ENCODE assay signal across 14 cellular contexts in the genomic region with DNA sequence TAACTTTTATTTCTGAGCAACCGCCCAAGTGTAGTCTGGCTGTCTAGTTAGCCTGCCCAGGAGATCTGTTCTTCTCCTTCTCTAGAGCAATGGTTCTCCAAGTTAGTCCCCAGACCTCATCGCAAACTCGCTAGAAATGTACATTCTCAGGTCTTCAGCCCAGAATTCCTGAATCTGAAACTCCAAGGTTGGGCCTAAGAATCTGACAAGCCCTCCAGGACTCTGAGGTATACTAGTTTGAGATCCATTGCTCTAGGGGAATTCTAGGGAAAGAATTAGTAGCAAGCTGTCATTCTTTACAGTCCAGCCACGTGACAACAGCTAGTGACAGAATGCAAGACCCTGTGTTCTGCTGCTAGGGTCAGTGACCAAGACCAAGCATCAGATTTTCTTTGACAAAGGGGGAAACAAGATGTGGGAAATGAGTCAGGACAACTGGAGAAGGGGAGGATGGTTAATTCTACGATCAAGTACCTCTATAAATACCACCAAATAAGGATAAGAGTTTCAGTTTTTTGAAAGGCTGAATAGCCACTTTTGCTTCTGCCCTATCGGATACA. TPM values are rescaled to one million over a fixed set of nuclear protein-coding genes. Genes with fewer than 3 reads are reported as not detected.
DNase-seq lines count a peak whose midpoint lies in the region; ATAC-seq and TF ChIP-seq lines count a peak whose summit lies in the region.
"Had no signal": no experiment of that assay in that cellular context is flagged by ENCODE, and none has a peak within 500 bp of the region (broad histone marks: within the 10 kb centered on the region; RNA-seq: fewer than 3 reads in every experiment).

No MANE protein-coding gene starts in this region.

- TF ChIP-seq CTCF in AG04450 (IDR thresholded peaks at IDR 0.05; ENCODE audit: low read depth, low read length) (no peak), HCT116 (IDR thresholded peaks at IDR 0.05 in 2 of 3, conservative IDR thresholded peaks at IDR 0.05 in 1 of 3; ENCODE audit: borderline replicate concordance in 1 of 3, insufficient read depth in 1 of 3, low read depth in 2 of 3, low read length in 2 of 3) (no peak), osteocyte (IDR thresholded peaks at IDR 0.05) (no peak), testis (IDR thresholded peaks at IDR 0.05) (no peak)

- RAD21 ChIA-PET in HCT116 (lab: Charles Lee; ENCODE audit: low non-redundant PET in 1 of 2, low total read pairs in 2 of 2, uncharacterized antibody in 2 of 2, unreplicated experiment in 2 of 2): no interaction called here

- no peaks in the 10 kb centered on the region for H3K9me3 ChIP-seq in AG04450 (ENCODE audit: control insufficient read depth, insufficient read depth, low read length)
- H3K9me3 ChIP-seq in HCT116 (ENCODE audit: control insufficient read depth in 1 of 2, insufficient read depth in 1 of 2, low read depth in 1 of 2, low read length in 2 of 2): no peaks in the 10 kb centered on the region
- H3K9me3 ChIP-seq in testis: no peaks in the 10 kb centered on the region

- H2AFZ ChIP-seq in HCT116 (ENCODE audit: low read depth, low read length, poor library complexity, severe bottlenecking): no peak overlapping the region

- intact Hi-C loops in HCT116 (cut with micrococcal nuclease): no loop called here
- intact Hi-C loops in testis (cut with DNase I; ENCODE audit: low total_unique reads): no loop called here

- peaks cover 82 to 98% of the 10 kb centered on the region in 2 experiments for H3K4me1 ChIP-seq in HCT116 (ENCODE audit: control insufficient read depth in 1 of 2, insufficient read depth in 2 of 2, low read length in 2 of 2)
- peaks cover 23% of the 10 kb centered on the region for H3K4me1 ChIP-seq in testis

- DNase-seq in AG04450 (ENCODE audit: low read depth, low spot score) (no peak), HCT116 (ENCODE audit: low read depth, low spot score) (no peak), osteocyte (ENCODE audit: extremely low spot score, unreplicated experiment) (no peak), testis (no peak), NCI-H1092 treated with DMSO at 0.1 percent for 48 hours (lab: John Stamatoyannopoulos, UW) (no peak), NCI-H69 (lab: John Stamatoyannopoulos, UW) (no peak)
- no peak for DNase-seq in central memory CD8-positive, alpha-beta T cell (ENCODE audit: low spot score in 2 of 2)
- DNase-seq: amniotic stem cell, DMS79, dorsolateral prefrontal cortex, mammary epithelial cell, NCI-H2227 treated with DMSO at 0.1 percent for 48 hours had no signal

- H3K27me3 Mint-ChIP-seq in central memory CD8-positive, alpha-beta T cell: no peaks in the 10 kb centered on the region
- H3K27me3 Mint-ChIP-seq in osteocyte (ENCODE audit: unreplicated experiment): no peaks in the 10 kb centered on the region

- peaks cover 25% of the 10 kb centered on the region; the same call in 1 of the 2 replicates for H4K20me1 ChIP-seq in HCT116 (ENCODE audit: insufficient read depth)

- CTCF ChIA-PET in AG04450 (lab: Charles Lee) (interaction anchor here (1.1 to 2.1 kb wide), 2 partner anchors 15 to 72 kb away, joined by 3 to 7 read pairs; no protein-coding TSS in a partner anchor), HCT116 (lab: Charles Lee) (interaction anchor here (0.6 kb wide), 1 partner anchor 391 kb away, joined by 3 read pairs; no protein-coding TSS in a partner anchor)

- no peaks in the 10 kb centered on the region for H3K9me2 ChIP-seq in HCT116 (ENCODE audit: insufficient read depth)

- H3K36me3 ChIP-seq in HCT116 (ENCODE audit: control insufficient read depth in 1 of 2, insufficient read depth in 2 of 2, low read length in 2 of 2): peaks cover 2 to 20% of the 10 kb centered on the region in 2 experiments; a peak in 2 of 4 replicates
- H3K36me3 ChIP-seq in testis (ENCODE audit: low read depth, missing control alignments): no peaks in the 10 kb centered on the region

- H3K27ac ChIP-seq in AG04450 (ENCODE audit: low read depth, low read length): peak overlapping the region; percentile 12
- H3K27ac ChIP-seq in HCT116 (ENCODE audit: low read depth, low read length): no peak overlapping the region
- H3K27ac ChIP-seq in testis: no peak overlapping the region
- H3K27ac ChIP-seq: SK-N-MC had no signal

- POLR2A ChIA-PET in AG04450 (lab: Yijun Ruan, JAX): no interaction called here
- POLR2A ChIA-PET in HCT116 (lab: Charles Lee): interaction anchor here (2.3 kb wide), 1 partner anchor 8 kb away, joined by 7 read pairs; no protein-coding TSS in a partner anchor

- H3K27ac Mint-ChIP-seq in central memory CD8-positive, alpha-beta T cell (ENCODE audit: low read depth): peak overlapping the region; percentile 35
- H3K27ac Mint-ChIP-seq in osteocyte (ENCODE audit: unreplicated experiment): peak overlapping the region; percentile 61

- peaks cover 100% of the 10 kb centered on the region for H3K79me2 ChIP-seq in HCT116 (ENCODE audit: insufficient read depth, low read length)

- no peaks in the 10 kb centered on the region for H3K9me3 Mint-ChIP-seq in central memory CD8-positive, alpha-beta T cell
- no peaks in the 10 kb centered on the region for H3K9me3 Mint-ChIP-seq in osteocyte (ENCODE audit: unreplicated experiment)

- H3K9ac ChIP-seq in HCT116 (ENCODE audit: low read length): no peak overlapping the region

- TF ChIP-seq POLR2A in HCT116 (IDR thresholded peaks at IDR 0.05; ENCODE audit: borderline replicate concordance, extremely low read depth, insufficient read depth, insufficient read length) (no peak), testis (IDR thresholded peaks at IDR 0.05) (no peak)

- no peak for TF ChIP-seq RAD21 in HCT116 (IDR thresholded peaks at IDR 0.05; ENCODE audit: low read depth)

- no TSS peak for BruUV-seq in HCT116 (replicated peaks; lab: Mats Ljungman, UMichigan)

- no peaks in the 10 kb centered on the region for H3K27me3 ChIP-seq in AG04450 (ENCODE audit: control insufficient read depth, insufficient read depth, low read length)
- H3K27me3 ChIP-seq in HCT116 (ENCODE audit: insufficient read depth, low read length): no peaks in the 10 kb centered on the region
- H3K27me3 ChIP-seq in testis: no peaks in the 10 kb centered on the region
- H3K27me3 ChIP-seq: dorsolateral prefrontal cortex had no signal

- WGBS in testis, 2 donors: 69 to 75% methylated on average over 6 of the region's 6 CpGs

- no peak for ATAC-seq in HCT116
- ATAC-seq in central memory CD8-positive, alpha-beta T cell (replicated peaks; ENCODE audit: extremely low read depth, poor library complexity, severe bottlenecking): no peak
- no peak for ATAC-seq in GM18498 (IDR thresholded peaks at IDR 0.05; ENCODE audit: unreplicated experiment)

- H3K4me1 Mint-ChIP-seq in central memory CD8-positive, alpha-beta T cell: peaks cover 80% of the 10 kb centered on the region
- H3K4me1 Mint-ChIP-seq in osteocyte (ENCODE audit: unreplicated experiment): peaks cover 81% of the 10 kb centered on the region

- peak overlapping the region; percentile 36; the same call in 1 of the 2 replicates for H3K4me2 ChIP-seq in HCT116 (ENCODE audit: low read length)

- peaks cover 30% of the 10 kb centered on the region for H3K36me3 Mint-ChIP-seq in central memory CD8-positive, alpha-beta T cell (ENCODE audit: insufficient read depth)
- peaks cover 3% of the 10 kb centered on the region for H3K36me3 Mint-ChIP-seq in osteocyte (ENCODE audit: unreplicated experiment)

- peak overlapping the region; percentile 45 for H3K4me3 Mint-ChIP-seq in central memory CD8-positive, alpha-beta T cell
- no peak overlapping the region for H3K4me3 Mint-ChIP-seq in osteocyte (ENCODE audit: unreplicated experiment)

- no peak overlapping the region for H3K4me3 ChIP-seq in AG04450 (ENCODE audit: low read depth, low read length)
- no peak overlapping the region for H3K4me3 ChIP-seq in HCT116 (replicated peaks in 1 of 2; ENCODE audit: low read depth in 1 of 2, low read length in 2 of 2)
- H3K4me3 ChIP-seq in testis: no peak overlapping the region
- H3K4me3 ChIP-seq: dorsolateral prefrontal cortex, SK-N-MC had no signal

TF ChIP-seq in HCT116, 20 proteins besides CTCF, POLR2A, EP300 and RAD21 (continues in another document):
- TF ChIP-seq, protein P1, sequence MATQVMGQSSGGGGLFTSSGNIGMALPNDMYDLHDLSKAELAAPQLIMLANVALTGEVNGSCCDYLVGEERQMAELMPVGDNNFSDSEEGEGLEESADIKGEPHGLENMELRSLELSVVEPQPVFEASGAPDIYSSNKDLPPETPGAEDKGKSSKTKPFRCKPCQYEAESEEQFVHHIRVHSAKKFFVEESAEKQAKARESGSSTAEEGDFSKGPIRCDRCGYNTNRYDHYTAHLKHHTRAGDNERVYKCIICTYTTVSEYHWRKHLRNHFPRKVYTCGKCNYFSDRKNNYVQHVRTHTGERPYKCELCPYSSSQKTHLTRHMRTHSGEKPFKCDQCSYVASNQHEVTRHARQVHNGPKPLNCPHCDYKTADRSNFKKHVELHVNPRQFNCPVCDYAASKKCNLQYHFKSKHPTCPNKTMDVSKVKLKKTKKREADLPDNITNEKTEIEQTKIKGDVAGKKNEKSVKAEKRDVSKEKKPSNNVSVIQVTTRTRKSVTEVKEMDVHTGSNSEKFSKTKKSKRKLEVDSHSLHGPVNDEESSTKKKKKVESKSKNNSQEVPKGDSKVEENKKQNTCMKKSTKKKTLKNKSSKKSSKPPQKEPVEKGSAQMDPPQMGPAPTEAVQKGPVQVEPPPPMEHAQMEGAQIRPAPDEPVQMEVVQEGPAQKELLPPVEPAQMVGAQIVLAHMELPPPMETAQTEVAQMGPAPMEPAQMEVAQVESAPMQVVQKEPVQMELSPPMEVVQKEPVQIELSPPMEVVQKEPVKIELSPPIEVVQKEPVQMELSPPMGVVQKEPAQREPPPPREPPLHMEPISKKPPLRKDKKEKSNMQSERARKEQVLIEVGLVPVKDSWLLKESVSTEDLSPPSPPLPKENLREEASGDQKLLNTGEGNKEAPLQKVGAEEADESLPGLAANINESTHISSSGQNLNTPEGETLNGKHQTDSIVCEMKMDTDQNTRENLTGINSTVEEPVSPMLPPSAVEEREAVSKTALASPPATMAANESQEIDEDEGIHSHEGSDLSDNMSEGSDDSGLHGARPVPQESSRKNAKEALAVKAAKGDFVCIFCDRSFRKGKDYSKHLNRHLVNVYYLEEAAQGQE (IDR thresholded peaks at IDR 0.05; ENCODE audit: low read depth): no peak

RNA-seq across cellular contexts. Expression of gene UBE2V1, which starts 5.8 kb away (rescaled TPM):
- polyA plus RNA-seq in AG04450 (2011; rRNA removed): 148 and 171 TPM in 2 replicates
- polyA minus RNA-seq in AG04450 (2011; rRNA and poly(A)+ RNA removed): 87.4 and 99.3 TPM in 2 replicates
- total RNA-seq in HCT116 (2021; ENCODE audit: unreplicated experiment): 114 TPM
- 69.3 and 94.4 TPM in 2 replicates for polyA plus RNA-seq in HCT116 (2012)
- 102 and 106 TPM in 2 replicates for total RNA-seq in osteocyte
- 10 to 100 TPM; 78.1 to 80.5 TPM for total RNA-seq in testis
- polyA plus RNA-seq in testis (ENCODE audit: insufficient read depth, low read depth, low replicate concordance): 121 TPM

RNA-seq across cellular contexts. Expression of gene PEDS1, which starts 46.4 kb away (rescaled TPM):
- 24.7 and 34.1 TPM in 2 replicates for polyA plus RNA-seq in AG04450 (2011; rRNA removed)
- polyA minus RNA-seq in AG04450 (2011; rRNA and poly(A)+ RNA removed): 59.3 and 77.2 TPM in 2 replicates
- total RNA-seq in HCT116 (2021; ENCODE audit: unreplicated experiment): 31.9 TPM
- polyA plus RNA-seq in HCT116 (2012): 43.0 and 49.4 TPM in 2 replicates
- 61.2 and 63.7 TPM in 2 replicates for total RNA-seq in osteocyte
- 10 to 100 TPM; 40.1 to 45.5 TPM for total RNA-seq in testis
- polyA plus RNA-seq in testis (ENCODE audit: insufficient read depth, low read depth, low replicate concordance): 39.3 TPM
